1 cellular context compared by ENCODE assay signal in genomic region chr14:49633650-49634546, GRCh38.
TF ChIP-seq lines count a peak whose summit lies in the region.

No MANE protein-coding gene starts in this region.

TF ChIP-seq in WTC11, 78 proteins besides CTCF, POLR2A, EP300 and RAD21 (continued from another document):
- TF ChIP-seq, protein P1, sequence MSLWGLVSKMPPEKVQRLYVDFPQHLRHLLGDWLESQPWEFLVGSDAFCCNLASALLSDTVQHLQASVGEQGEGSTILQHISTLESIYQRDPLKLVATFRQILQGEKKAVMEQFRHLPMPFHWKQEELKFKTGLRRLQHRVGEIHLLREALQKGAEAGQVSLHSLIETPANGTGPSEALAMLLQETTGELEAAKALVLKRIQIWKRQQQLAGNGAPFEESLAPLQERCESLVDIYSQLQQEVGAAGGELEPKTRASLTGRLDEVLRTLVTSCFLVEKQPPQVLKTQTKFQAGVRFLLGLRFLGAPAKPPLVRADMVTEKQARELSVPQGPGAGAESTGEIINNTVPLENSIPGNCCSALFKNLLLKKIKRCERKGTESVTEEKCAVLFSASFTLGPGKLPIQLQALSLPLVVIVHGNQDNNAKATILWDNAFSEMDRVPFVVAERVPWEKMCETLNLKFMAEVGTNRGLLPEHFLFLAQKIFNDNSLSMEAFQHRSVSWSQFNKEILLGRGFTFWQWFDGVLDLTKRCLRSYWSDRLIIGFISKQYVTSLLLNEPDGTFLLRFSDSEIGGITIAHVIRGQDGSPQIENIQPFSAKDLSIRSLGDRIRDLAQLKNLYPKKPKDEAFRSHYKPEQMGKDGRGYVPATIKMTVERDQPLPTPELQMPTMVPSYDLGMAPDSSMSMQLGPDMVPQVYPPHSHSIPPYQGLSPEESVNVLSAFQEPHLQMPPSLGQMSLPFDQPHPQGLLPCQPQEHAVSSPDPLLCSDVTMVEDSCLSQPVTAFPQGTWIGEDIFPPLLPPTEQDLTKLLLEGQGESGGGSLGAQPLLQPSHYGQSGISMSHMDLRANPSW (CRISPR knock-in tag; conservative IDR thresholded peaks at IDR 0.05; ENCODE audit: low read depth) = no peak
- no peak for TF ChIP-seq GRHL2 (CRISPR knock-in tag; IDR thresholded peaks at IDR 0.05; ENCODE audit: insufficient replicate concordance, severe bottlenecking)
- no peak for TF ChIP-seq NR1H2 (CRISPR knock-in tag; IDR thresholded peaks at IDR 0.05)
- peak; percentile 85 for TF ChIP-seq FOXP1 (CRISPR knock-in tag; IDR thresholded peaks at IDR 0.05; ENCODE audit: borderline replicate concordance)
- TF ChIP-seq IRF2 (CRISPR knock-in tag; IDR thresholded peaks at IDR 0.05; ENCODE audit: borderline replicate concordance, low read depth) = peak; percentile 60; the same call in 1 of the 2 replicates
- TF ChIP-seq, protein P2, sequence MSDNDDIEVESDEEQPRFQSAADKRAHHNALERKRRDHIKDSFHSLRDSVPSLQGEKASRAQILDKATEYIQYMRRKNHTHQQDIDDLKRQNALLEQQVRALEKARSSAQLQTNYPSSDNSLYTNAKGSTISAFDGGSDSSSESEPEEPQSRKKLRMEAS (CRISPR knock-in tag; IDR thresholded peaks at IDR 0.05) = peak; percentile 84; the same call in 1 of the 2 replicates
- TF ChIP-seq RORB (CRISPR knock-in tag; IDR thresholded peaks at IDR 0.05) = no peak
- TF ChIP-seq, protein P3, sequence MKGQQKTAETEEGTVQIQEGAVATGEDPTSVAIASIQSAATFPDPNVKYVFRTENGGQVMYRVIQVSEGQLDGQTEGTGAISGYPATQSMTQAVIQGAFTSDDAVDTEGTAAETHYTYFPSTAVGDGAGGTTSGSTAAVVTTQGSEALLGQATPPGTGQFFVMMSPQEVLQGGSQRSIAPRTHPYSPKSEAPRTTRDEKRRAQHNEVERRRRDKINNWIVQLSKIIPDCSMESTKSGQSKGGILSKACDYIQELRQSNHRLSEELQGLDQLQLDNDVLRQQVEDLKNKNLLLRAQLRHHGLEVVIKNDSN (CRISPR knock-in tag; IDR thresholded peaks at IDR 0.05) = peak; percentile 42; the same call in 1 of the 2 replicates
- TF ChIP-seq, protein P4, sequence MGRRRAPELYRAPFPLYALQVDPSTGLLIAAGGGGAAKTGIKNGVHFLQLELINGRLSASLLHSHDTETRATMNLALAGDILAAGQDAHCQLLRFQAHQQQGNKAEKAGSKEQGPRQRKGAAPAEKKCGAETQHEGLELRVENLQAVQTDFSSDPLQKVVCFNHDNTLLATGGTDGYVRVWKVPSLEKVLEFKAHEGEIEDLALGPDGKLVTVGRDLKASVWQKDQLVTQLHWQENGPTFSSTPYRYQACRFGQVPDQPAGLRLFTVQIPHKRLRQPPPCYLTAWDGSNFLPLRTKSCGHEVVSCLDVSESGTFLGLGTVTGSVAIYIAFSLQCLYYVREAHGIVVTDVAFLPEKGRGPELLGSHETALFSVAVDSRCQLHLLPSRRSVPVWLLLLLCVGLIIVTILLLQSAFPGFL (CRISPR knock-in tag; IDR thresholded peaks at IDR 0.05; ENCODE audit: borderline replicate concordance) = 0 out of 2 replicates have a peak, but pooled peaks have one; percentile 40
- no peak for TF ChIP-seq JAZF1 (CRISPR knock-in tag; IDR thresholded peaks at IDR 0.05)
- TF ChIP-seq GABPB1 (CRISPR knock-in tag; IDR thresholded peaks at IDR 0.05) = peak; percentile 13; the same call in 1 of the 2 replicates
- no peak for TF ChIP-seq MLX (CRISPR knock-in tag; IDR thresholded peaks at IDR 0.05)
- TF ChIP-seq NR3C1 (CRISPR knock-in tag; conservative IDR thresholded peaks at IDR 0.05; ENCODE audit: low read depth) = 0 out of 2 replicates have a peak, but pooled peaks have one; percentile 23
- no peak for TF ChIP-seq MXD4 (CRISPR knock-in tag; IDR thresholded peaks at IDR 0.05; ENCODE audit: borderline replicate concordance)
- no peak for TF ChIP-seq AR (CRISPR knock-in tag; IDR thresholded peaks at IDR 0.05)
- peak; percentile 79 for TF ChIP-seq TCF7 (CRISPR knock-in tag; IDR thresholded peaks at IDR 0.05; ENCODE audit: low read depth)
- TF ChIP-seq MYBL2 (CRISPR knock-in tag; IDR thresholded peaks at IDR 0.05) = peak; percentile 12; the same call in 1 of the 2 replicates
- TF ChIP-seq, protein P5, sequence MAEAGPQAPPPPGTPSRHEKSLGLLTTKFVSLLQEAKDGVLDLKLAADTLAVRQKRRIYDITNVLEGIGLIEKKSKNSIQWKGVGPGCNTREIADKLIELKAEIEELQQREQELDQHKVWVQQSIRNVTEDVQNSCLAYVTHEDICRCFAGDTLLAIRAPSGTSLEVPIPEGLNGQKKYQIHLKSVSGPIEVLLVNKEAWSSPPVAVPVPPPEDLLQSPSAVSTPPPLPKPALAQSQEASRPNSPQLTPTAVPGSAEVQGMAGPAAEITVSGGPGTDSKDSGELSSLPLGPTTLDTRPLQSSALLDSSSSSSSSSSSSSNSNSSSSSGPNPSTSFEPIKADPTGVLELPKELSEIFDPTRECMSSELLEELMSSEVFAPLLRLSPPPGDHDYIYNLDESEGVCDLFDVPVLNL (CRISPR knock-in tag; IDR thresholded peaks at IDR 0.05; ENCODE audit: borderline replicate concordance, low read depth) = peak; percentile 72; the same call in 1 of the 2 replicates
- TF ChIP-seq, protein P6, sequence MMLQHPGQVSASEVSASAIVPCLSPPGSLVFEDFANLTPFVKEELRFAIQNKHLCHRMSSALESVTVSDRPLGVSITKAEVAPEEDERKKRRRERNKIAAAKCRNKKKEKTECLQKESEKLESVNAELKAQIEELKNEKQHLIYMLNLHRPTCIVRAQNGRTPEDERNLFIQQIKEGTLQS (CRISPR knock-in tag; conservative IDR thresholded peaks at IDR 0.05) = 0 out of 2 replicates have a peak, but pooled peaks have one; percentile 14
- peak; percentile 81; the same call in 1 of the 2 replicates for TF ChIP-seq CREM (CRISPR knock-in tag; IDR thresholded peaks at IDR 0.05)
- TF ChIP-seq SMAD3 (CRISPR knock-in tag; IDR thresholded peaks at IDR 0.05; ENCODE audit: borderline replicate concordance) = no peak
- peak; percentile 98 for TF ChIP-seq HMGXB4 (CRISPR knock-in tag; IDR thresholded peaks at IDR 0.05)
